In the genomic region with DNA sequence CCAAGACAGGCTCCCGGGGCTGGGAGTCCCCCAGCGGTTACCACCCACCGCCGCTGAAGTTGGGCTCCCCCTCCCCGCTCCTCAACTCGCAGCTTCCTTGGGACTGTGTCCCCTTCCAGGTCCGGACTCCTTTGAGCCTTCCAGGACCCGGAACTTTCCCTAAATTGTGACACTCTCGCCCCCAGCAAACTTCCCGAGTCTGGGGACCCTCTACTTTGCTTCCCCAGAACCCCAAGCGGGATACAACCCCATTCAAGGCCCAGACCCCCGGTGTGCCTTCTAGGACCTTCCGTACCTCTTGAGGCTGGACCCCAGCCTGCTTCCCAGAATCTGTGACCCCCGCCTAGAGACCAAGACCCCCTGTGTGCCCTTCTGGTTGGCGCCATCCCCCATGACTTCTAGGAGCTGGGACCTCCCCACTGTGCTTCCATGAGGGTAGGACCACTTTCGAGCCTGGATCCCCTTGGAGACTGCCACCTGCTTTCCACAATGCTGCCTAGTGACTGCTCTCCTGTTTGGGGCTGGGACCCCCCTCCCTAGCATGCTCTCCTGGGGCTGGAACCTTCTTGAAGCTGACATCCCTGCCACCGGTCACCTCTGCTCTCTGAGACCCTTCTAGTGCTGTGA, we compare ENCODE assay signal across 9 cellular contexts. TPM values are rescaled to one million over a fixed set of nuclear protein-coding genes. Genes with fewer than 3 reads are reported as not detected.
DNase-seq lines count a peak whose midpoint lies in the region; ATAC-seq, FAIRE-seq and TF ChIP-seq lines count a peak whose summit lies in the region.
"Had no signal": no experiment of that assay in that cellular context is flagged by ENCODE, and none has a peak within 500 bp of the region (broad histone marks: within the 10 kb centered on the region; RNA-seq: fewer than 3 reads in every experiment).

No MANE protein-coding gene starts in this region.

- RAD21 ChIA-PET in HCT116 (lab: Charles Lee; ENCODE audit: low non-redundant PET in 1 of 2, low total read pairs in 2 of 2, uncharacterized antibody in 2 of 2, unreplicated experiment in 2 of 2): interaction anchor here in 1 of 2 experiments (0.6 kb wide), 1 partner anchor 311 kb away, joined by 3 read pairs; no protein-coding TSS in a partner anchor

- POLR2A ChIA-PET in HCT116 (lab: Charles Lee): interaction anchor here (0.7 kb wide), 1 partner anchor 39 kb away, joined by 3 read pairs; no protein-coding TSS in a partner anchor
- POLR2A ChIA-PET in activated CD8-positive, alpha-beta T cell treated with anti-CD3 and anti-CD28 coated beads, Interleukin-2, amount 10 ng/mL, durations not matched to agents 7 days and 5 days (lab: Charles Lee): interaction anchor here (0.8 kb wide), 1 partner anchor 40 kb away, joined by 3 read pairs; a partner anchor contains a TSS

- no peak for DNase-seq in HCT116 (ENCODE audit: low read depth, low spot score)
- DNase-seq in activated CD8-positive, alpha-beta T cell treated with anti-CD3 and anti-CD28 coated beads, Interleukin-2, amount 10 ng/mL, durations not matched to agents 7 days and 5 days: no peak
- no peak for DNase-seq in smooth muscle cell (lab: John Stamatoyannopoulos, UW; ENCODE audit: unreplicated experiment)
- no peak for DNase-seq in posterior vena cava (ENCODE audit: low spot score)
- DNase-seq in D721Med (ENCODE audit: insufficient read length, low spot score): no peak
- DNase-seq in NCI-H1092 (lab: John Stamatoyannopoulos, UW): no peak

- no peaks in the 10 kb centered on the region for H3K9me3 ChIP-seq in HCT116 (ENCODE audit: control insufficient read depth in 1 of 2, insufficient read depth in 1 of 2, low read depth in 1 of 2, low read length in 2 of 2)
- H3K9me3 ChIP-seq in iPS-15b (ENCODE audit: control insufficient read depth, insufficient read depth, low read length): no peaks in the 10 kb centered on the region
- H3K9me3 ChIP-seq in smooth muscle cell (replicated peaks; ENCODE audit: low read depth): no peaks in the 10 kb centered on the region

- H3K4me2 ChIP-seq in HCT116 (ENCODE audit: low read length) (peak overlapping the region; percentile 99), smooth muscle cell (peak overlapping the region; percentile 89)

- H4K20me1 ChIP-seq in HCT116 (ENCODE audit: insufficient read depth): no peaks in the 10 kb centered on the region
- peaks cover 5% of the 10 kb centered on the region for H4K20me1 ChIP-seq in smooth muscle cell (ENCODE audit: low read depth)

- TF ChIP-seq RAD21 in HCT116 (IDR thresholded peaks at IDR 0.05; ENCODE audit: low read depth): no peak

- peaks cover 49% of the 10 kb centered on the region; the same call in 1 of the 2 replicates for H3K79me2 ChIP-seq in HCT116 (ENCODE audit: insufficient read depth, low read length)
- H3K79me2 ChIP-seq in smooth muscle cell (ENCODE audit: low read depth): peaks cover 48% of the 10 kb centered on the region

- CTCF ChIA-PET in HCT116 (lab: Charles Lee): interaction anchor here (0.5 kb wide), 1 partner anchor 43 kb away, joined by 4 read pairs; no protein-coding TSS in a partner anchor
- CTCF ChIA-PET in activated CD8-positive, alpha-beta T cell treated with anti-CD3 and anti-CD28 coated beads, Interleukin-2, amount 10 ng/mL, durations not matched to agents 7 days and 5 days (lab: Charles Lee): interaction anchor here (0.9 to 1.3 kb wide), 3 partner anchors 29 to 39 kb away, joined by 3 read pairs; no protein-coding TSS in a partner anchor

- H3K4me1 ChIP-seq in HCT116 (ENCODE audit: control insufficient read depth in 1 of 2, insufficient read depth in 2 of 2, low read length in 2 of 2) (peaks cover 33 to 67% of the 10 kb centered on the region in 2 experiments), iPS-15b (ENCODE audit: control insufficient read depth, insufficient read depth, low read length) (peaks cover 11% of the 10 kb centered on the region), smooth muscle cell (ENCODE audit: low read depth) (peaks cover 40% of the 10 kb centered on the region)

- no peaks in the 10 kb centered on the region for H3K9me3 Mint-ChIP-seq in activated CD8-positive, alpha-beta T cell treated with anti-CD3 and anti-CD28 coated beads, Interleukin-2, amount 10 ng/mL, durations not matched to agents 7 days and 5 days (ENCODE audit: insufficient read depth)

- H3K4me1 Mint-ChIP-seq in activated CD8-positive, alpha-beta T cell treated with anti-CD3 and anti-CD28 coated beads, Interleukin-2, amount 10 ng/mL, durations not matched to agents 7 days and 5 days (ENCODE audit: low read depth): peaks cover 29% of the 10 kb centered on the region

- intact Hi-C loops in HCT116 (cut with micrococcal nuclease): loop anchor here (1.0 kb wide), 1 partner anchor 23 kb away; no protein-coding TSS in a partner anchor
- intact Hi-C loops in posterior vena cava (cut with DNase I): no loop called here

- H3K27me3 ChIP-seq in HCT116 (ENCODE audit: insufficient read depth, low read length) (no peaks in the 10 kb centered on the region), iPS-15b (ENCODE audit: control insufficient read depth, insufficient read depth, low read length) (peaks cover 23% of the 10 kb centered on the region), smooth muscle cell (ENCODE audit: low read depth) (no peaks in the 10 kb centered on the region)

- no peak for TF ChIP-seq POLR2A in HCT116 (IDR thresholded peaks at IDR 0.05; ENCODE audit: borderline replicate concordance, extremely low read depth, insufficient read depth, insufficient read length)

- FAIRE-seq in D721Med (lab: Jason Lieb, UNC): no peak
- FAIRE-seq: TTC549 had no signal

- H3K36me3 Mint-ChIP-seq in activated CD8-positive, alpha-beta T cell treated with anti-CD3 and anti-CD28 coated beads, Interleukin-2, amount 10 ng/mL, durations not matched to agents 7 days and 5 days (ENCODE audit: low read depth): no peaks in the 10 kb centered on the region

- no peak overlapping the region for H2AFZ ChIP-seq in HCT116 (ENCODE audit: low read depth, low read length, poor library complexity, severe bottlenecking)
- H2AFZ ChIP-seq in smooth muscle cell (ENCODE audit: low read depth): peak overlapping the region; percentile 66

- peak overlapping the region; percentile 58 for H3K4me3 Mint-ChIP-seq in activated CD8-positive, alpha-beta T cell treated with anti-CD3 and anti-CD28 coated beads, Interleukin-2, amount 10 ng/mL, durations not matched to agents 7 days and 5 days

- H3K9me2 ChIP-seq in HCT116 (ENCODE audit: insufficient read depth): no peaks in the 10 kb centered on the region

- H3K27ac Mint-ChIP-seq in activated CD8-positive, alpha-beta T cell treated with anti-CD3 and anti-CD28 coated beads, Interleukin-2, amount 10 ng/mL, durations not matched to agents 7 days and 5 days: no peak overlapping the region

- BruUV-seq in HCT116 (replicated peaks; lab: Mats Ljungman, UMichigan): no TSS peak

- peak overlapping the region; percentile 63 to 87 for H3K4me3 ChIP-seq in HCT116 (replicated peaks in 1 of 2; ENCODE audit: low read depth in 1 of 2, low read length in 2 of 2)
- H3K4me3 ChIP-seq in iPS-15b (ENCODE audit: low read depth, low read length): peak overlapping the region; percentile 53
- H3K4me3 ChIP-seq in smooth muscle cell: peak overlapping the region; percentile 79

- TF ChIP-seq CTCF in HCT116 (IDR thresholded peaks at IDR 0.05 in 2 of 3, conservative IDR thresholded peaks at IDR 0.05 in 1 of 3; ENCODE audit: borderline replicate concordance in 1 of 3, insufficient read depth in 1 of 3, low read depth in 2 of 3, low read length in 2 of 3): no peak
- no peak for TF ChIP-seq CTCF in smooth muscle cell (IDR thresholded peaks at IDR 0.05; ENCODE audit: borderline replicate concordance, insufficient read depth, poor library complexity, severe bottlenecking)
- TF ChIP-seq CTCF in D721Med (IDR thresholded peaks at IDR 0.05; ENCODE audit: insufficient read depth, missing control alignments): no peak

- peak; percentile 13; the same call in 1 of the 2 replicates for ATAC-seq in HCT116
- ATAC-seq in activated CD8-positive, alpha-beta T cell treated with anti-CD3 and anti-CD28 coated beads, Interleukin-2, amount 10 ng/mL, durations not matched to agents 7 days and 5 days: no peak
- no peak for ATAC-seq in GM21825 (IDR thresholded peaks at IDR 0.05; ENCODE audit: unreplicated experiment)

- whole genome bisulfite sequencing in smooth muscle cell (ENCODE audit: low lambda C conversion rate): 31% methylated on average over 14 of the region's 17 CpGs

- peak overlapping the region; percentile 82 for H3K9ac ChIP-seq in HCT116 (ENCODE audit: low read length)
- no peak overlapping the region for H3K9ac ChIP-seq in iPS-15b (ENCODE audit: low read depth, low read length)
- H3K9ac ChIP-seq in smooth muscle cell (ENCODE audit: low read depth): peak overlapping the region; percentile 56

- H3F3A ChIP-seq in smooth muscle cell (ENCODE audit: low read depth): peaks cover 8% of the 10 kb centered on the region

- H3K27me3 Mint-ChIP-seq in activated CD8-positive, alpha-beta T cell treated with anti-CD3 and anti-CD28 coated beads, Interleukin-2, amount 10 ng/mL, durations not matched to agents 7 days and 5 days (ENCODE audit: low read depth): peaks cover 25% of the 10 kb centered on the region

- H3K27ac ChIP-seq in HCT116 (ENCODE audit: low read depth, low read length) (peak overlapping the region; percentile 71), smooth muscle cell (ENCODE audit: low read depth) (peak overlapping the region; percentile 60)

- H3K36me3 ChIP-seq in HCT116 (ENCODE audit: control insufficient read depth in 1 of 2, insufficient read depth in 2 of 2, low read length in 2 of 2) (no peaks in the 10 kb centered on the region), iPS-15b (ENCODE audit: control insufficient read depth, insufficient read depth, low read length) (no peaks in the 10 kb centered on the region), smooth muscle cell (ENCODE audit: low read depth) (no peaks in the 10 kb centered on the region)

RNA-seq across cellular contexts. Expression of a gene that starts 0.6 kb away (rescaled TPM):
- total RNA-seq in HCT116 (2021; ENCODE audit: unreplicated experiment): 52.3 TPM
- 49.0 and 50.1 TPM in 2 replicates for polyA plus RNA-seq in HCT116 (2012)
- 1 to 10 TPM; 2.8 to 2.9 TPM for total RNA-seq in activated CD8-positive, alpha-beta T cell treated with anti-CD3 and anti-CD28 coated beads, Interleukin-2, amount 10 ng/mL, durations not matched to agents 7 days and 5 days
- 11.1 and 12.2 TPM in 2 replicates for total RNA-seq in smooth muscle cell
- polyA plus RNA-seq in smooth muscle cell: 13.7 and 19.0 TPM in 2 replicates
- total RNA-seq in posterior vena cava: 1 to 10 TPM; 3.1 to 3.7 TPM

RNA-seq across cellular contexts. Expression of a gene that starts 39.4 kb away (rescaled TPM):
- total RNA-seq in HCT116 (2021; ENCODE audit: unreplicated experiment): 160 TPM
- polyA plus RNA-seq in HCT116 (2012): 403 and 404 TPM in 2 replicates
- 100 to 1,000 TPM; 154 to 163 TPM for total RNA-seq in activated CD8-positive, alpha-beta T cell treated with anti-CD3 and anti-CD28 coated beads, Interleukin-2, amount 10 ng/mL, durations not matched to agents 7 days and 5 days
- total RNA-seq in smooth muscle cell: 97.2 and 118 TPM in 2 replicates
- 300 and 317 TPM in 2 replicates for polyA plus RNA-seq in smooth muscle cell
- 10 to 100 TPM; 78.2 to 84.7 TPM for total RNA-seq in posterior vena cava

RNA-seq across cellular contexts. Expression of a gene that starts 39.7 kb away (rescaled TPM):
- total RNA-seq in HCT116 (2021; ENCODE audit: unreplicated experiment) (89.5 TPM), smooth muscle cell (12.1 and 15.6 TPM in 2 replicates), posterior vena cava (1 to 10 TPM; 4.6 to 6.0 TPM)
- 53.8 and 55.2 TPM in 2 replicates for polyA plus RNA-seq in HCT116 (2012)
- total RNA-seq in activated CD8-positive, alpha-beta T cell treated with anti-CD3 and anti-CD28 coated beads, Interleukin-2, amount 10 ng/mL, durations not matched to agents 7 days and 5 days: 100 to 1,000 TPM; 146 TPM
- polyA plus RNA-seq in smooth muscle cell: 21.1 and 23.3 TPM in 2 replicates
